Comparison of ENCODE assay signal across 27 cellular contexts in genomic region chr2:19804861-19805260, GRCh38.
"Had no signal": no experiment of that assay in that cellular context is flagged by ENCODE, and none has a peak within 500 bp of the region (broad histone marks: within the 10 kb centered on the region; RNA-seq: fewer than 3 reads in every experiment).

No MANE protein-coding gene starts in this region.

- H3K4me3 Mint-ChIP-seq: endodermal cell; naive thymus-derived CD4-positive, alpha-beta T cell; nephron; neural progenitor cell; stimulated activated naive B cell treated with anti-CD40 and anti-IgM and Interleukin-4, amounts not matched to agents 10 μg/mL and 1 μg/mL and 100 μg/mL, for 72 hours; stimulated activated naive CD8-positive, alpha-beta T cell treated with anti-CD3 and anti-CD28 coated beads, Interleukin-15, Interleukin-2, amounts not matched to agents 100 ng/mL and 50 ng/mL, for 24 hours had no signal

- H3K9me3 Mint-ChIP-seq: endodermal cell; naive thymus-derived CD4-positive, alpha-beta T cell; nephron; neural progenitor cell; stimulated activated naive B cell treated with anti-CD40 and anti-IgM and Interleukin-4, amounts not matched to agents 10 μg/mL and 1 μg/mL and 100 μg/mL, for 72 hours; stimulated activated naive CD8-positive, alpha-beta T cell treated with anti-CD3 and anti-CD28 coated beads, Interleukin-15, Interleukin-2, amounts not matched to agents 100 ng/mL and 50 ng/mL, for 24 hours had no signal

- H3K4me2 ChIP-seq: neural progenitor cell had no signal

- H3K9me3 ChIP-seq: heart right ventricle, left lung, right lobe of liver, upper lobe of left lung had no signal

- H3K27me3 ChIP-seq: dorsolateral prefrontal cortex, heart right ventricle, left lung, neural progenitor cell, right lobe of liver, upper lobe of left lung had no signal

- H3K36me3 Mint-ChIP-seq: naive thymus-derived CD4-positive, alpha-beta T cell; neural progenitor cell; stimulated activated naive B cell treated with anti-CD40 and anti-IgM and Interleukin-4, amounts not matched to agents 10 μg/mL and 1 μg/mL and 100 μg/mL, for 72 hours had no signal

- H3K27ac ChIP-seq: dorsolateral prefrontal cortex, epithelial cell of prostate, foreskin keratinocyte, heart right ventricle, left lung, neural progenitor cell, parathyroid adenoma, right lobe of liver, upper lobe of left lung had no signal

- H3K4me1 ChIP-seq: foreskin keratinocyte, left lung, neural progenitor cell, parathyroid adenoma, right lobe of liver, upper lobe of left lung had no signal

- H3K9ac ChIP-seq: neural progenitor cell, parathyroid adenoma had no signal

- H2AFZ ChIP-seq: neural progenitor cell, parathyroid adenoma had no signal

- FAIRE-seq: islet of Langerhans, small intestine, urothelium cell line had no signal

- DNase-seq: dorsolateral prefrontal cortex; effector CD8-positive, alpha-beta T cell; endodermal cell; foreskin keratinocyte; glutamatergic neuron; heart right ventricle; hippocampal formation; left cardiac atrium; left lung; mesendoderm; midbrain; naive thymus-derived CD4-positive, alpha-beta T cell; right lobe of liver; small intestine; stimulated activated CD4-positive, alpha-beta T cell treated with anti-CD3 and anti-CD28 coated beads, Interleukin-15, amount 100 ng/mL, for 24 hours; stimulated activated CD4-positive, alpha-beta T cell treated with anti-CD3 and anti-CD28 coated beads, Interleukin-2, amount 100 ng/mL, for 48 hours; stimulated activated naive B cell treated with anti-CD40 and anti-IgM and Interleukin-4, amounts not matched to agents 10 μg/mL and 1 μg/mL and 100 μg/mL, for 72 hours; upper lobe of left lung had no signal

- ATAC-seq: esophagus mucosa; foreskin keratinocyte; heart right ventricle; left cardiac atrium; left lung; naive thymus-derived CD4-positive, alpha-beta T cell; right lobe of liver; stimulated activated naive B cell treated with anti-CD40 and anti-IgM and Interleukin-4, amounts not matched to agents 10 μg/mL and 1 μg/mL and 100 μg/mL, for 72 hours had no signal

- H3K4me3 ChIP-seq: dorsolateral prefrontal cortex, heart right ventricle, left lung, neural progenitor cell, right lobe of liver, upper lobe of left lung had no signal

- H3K36me3 ChIP-seq: heart right ventricle, left lung, neural progenitor cell, right lobe of liver, upper lobe of left lung had no signal

- H3K27ac Mint-ChIP-seq: endodermal cell; naive thymus-derived CD4-positive, alpha-beta T cell; neural progenitor cell; progenitor cell of endocrine pancreas; stimulated activated naive B cell treated with anti-CD40 and anti-IgM and Interleukin-4, amounts not matched to agents 10 μg/mL and 1 μg/mL and 100 μg/mL, for 72 hours; stimulated activated naive CD8-positive, alpha-beta T cell treated with anti-CD3 and anti-CD28 coated beads, Interleukin-15, Interleukin-2, amounts not matched to agents 100 ng/mL and 50 ng/mL, for 24 hours had no signal

- H3K4me1 Mint-ChIP-seq: naive thymus-derived CD4-positive, alpha-beta T cell; stimulated activated naive B cell treated with anti-CD40 and anti-IgM and Interleukin-4, amounts not matched to agents 10 μg/mL and 1 μg/mL and 100 μg/mL, for 72 hours had no signal
